8 cellular contexts compared by ENCODE assay signal in the genomic region with DNA sequence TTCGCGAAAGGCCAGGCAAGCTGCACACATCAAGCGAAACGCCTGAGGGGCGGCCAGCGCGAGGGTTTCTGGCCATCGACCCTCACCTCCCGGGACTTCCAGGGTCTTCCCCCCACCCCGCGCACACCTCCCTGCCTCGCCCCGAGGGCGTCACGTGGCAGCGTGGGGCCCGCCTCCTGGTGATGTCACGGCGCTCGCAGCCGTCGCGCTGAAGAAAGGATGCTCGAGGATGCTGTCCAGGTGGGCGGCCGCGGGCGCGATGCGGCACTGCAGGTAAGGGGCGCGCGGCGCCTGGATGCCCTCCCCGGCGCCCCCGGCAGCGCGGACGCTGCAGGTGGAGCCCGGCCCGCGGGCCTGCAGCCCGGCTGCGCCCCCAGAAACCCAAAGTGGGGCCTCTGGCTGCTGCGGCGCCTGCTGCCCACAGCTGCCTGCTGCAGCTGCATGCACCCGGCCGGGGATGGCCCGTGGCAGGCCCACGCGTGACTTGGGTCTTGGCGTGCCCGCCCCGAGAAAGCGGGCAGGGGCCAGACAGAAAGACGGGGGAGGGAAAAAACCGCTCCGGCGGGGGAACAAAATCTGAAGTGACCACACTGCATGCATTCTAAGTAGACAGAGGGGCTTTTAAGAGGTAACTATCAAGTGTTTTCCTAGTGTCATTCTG. TPM values are rescaled to one million over a fixed set of nuclear protein-coding genes. Genes with fewer than 3 reads are reported as not detected.
A peak's percentile ranks its signal among the peaks of the same experiment; 100 is the strongest.
DNase-seq lines count a peak whose midpoint lies in the region; ATAC-seq and TF ChIP-seq lines count a peak whose summit lies in the region.

No MANE protein-coding gene starts in this region.

- peak; percentile 52 to 58 for ATAC-seq in activated T-cell treated with anti-CD3 and anti-CD28 coated beads, Interleukin-2, amount 50 U/mL, for 72 hours (replicated peaks in 1 of 2)
- no peak for ATAC-seq in activated T-helper 17 cell treated with anti-CD3 and anti-CD28 coated beads, Interleukin-2, amount 50 U/mL, for 72 hours (replicated peaks)

- H3K27ac Mint-ChIP-seq in activated T-cell treated with anti-CD3 and anti-CD28 coated beads, Interleukin-2, amount 50 U/mL, for 72 hours = no peak overlapping the region
- H3K27ac Mint-ChIP-seq in nephron progenitor cell = no peak overlapping the region
- H3K27ac Mint-ChIP-seq in activated T-helper 17 cell treated with anti-CD3 and anti-CD28 coated beads, Interleukin-2, amount 50 U/mL, for 72 hours = no peak overlapping the region

- H3K36me3 Mint-ChIP-seq in activated T-cell treated with anti-CD3 and anti-CD28 coated beads, Interleukin-2, amount 50 U/mL, for 72 hours (ENCODE audit: insufficient read depth in 2 of 2) = no peaks in the 10 kb centered on the region
- H3K36me3 Mint-ChIP-seq in nephron progenitor cell (ENCODE audit: low read depth) = peaks cover 6% of the 10 kb centered on the region
- H3K36me3 Mint-ChIP-seq in activated T-helper 17 cell treated with anti-CD3 and anti-CD28 coated beads, Interleukin-2, amount 50 U/mL, for 72 hours (ENCODE audit: low read depth) = no peaks in the 10 kb centered on the region

- H3K36me3 ChIP-seq in effector memory CD4-positive, alpha-beta T cell (ENCODE audit: control insufficient read depth, insufficient read depth, low read length) = no peaks in the 10 kb centered on the region

- H3K4me1 ChIP-seq in effector memory CD4-positive, alpha-beta T cell (ENCODE audit: control insufficient read depth, insufficient read depth, low read length, poor library complexity, severe bottlenecking) = peaks cover 5% of the 10 kb centered on the region

- TF ChIP-seq CTCF in dorsolateral prefrontal cortex (IDR thresholded peaks at IDR 0.05 in 54 of 56, conservative IDR thresholded peaks at IDR 0.05 in 2 of 56; ENCODE audit: low read depth in 1 of 56, partially characterized antibody in 56 of 56) (peak in 1 of 56 donors; percentile 10), nephron progenitor cell (IDR thresholded peaks at IDR 0.05) (no peak)

- peak overlapping the region; percentile 36 to 75 (median 58) for H3K4me3 ChIP-seq in dorsolateral prefrontal cortex
- H3K4me3 ChIP-seq in effector memory CD4-positive, alpha-beta T cell (ENCODE audit: insufficient read depth, low read depth, low read length, poor library complexity, severe bottlenecking) = no peak overlapping the region

- DNase-seq in activated T-cell treated with anti-CD3 and anti-CD28 coated beads, Interleukin-2, amount 50 U/mL, for 72 hours = peak; percentile 15 to 22
- no peak for DNase-seq in activated T-cell treated with anti-CD3 and anti-CD28 coated beads for 4 hours
- peak; percentile 11 for DNase-seq in NCI-H226
- peak; percentile 62 to 84 (median 75) for DNase-seq in dorsolateral prefrontal cortex
- peak; percentile 61 for DNase-seq in nephron progenitor cell
- DNase-seq in stimulated activated naive CD4-positive, alpha-beta T cell (lab: John Stamatoyannopoulos, UW) = no peak
- no peak for DNase-seq in effector memory CD4-positive, alpha-beta T cell

- peaks cover 0 to 81% (median 27%) of the 10 kb centered on the region in 45 donors for H3K27me3 ChIP-seq in dorsolateral prefrontal cortex
- H3K27me3 ChIP-seq in effector memory CD4-positive, alpha-beta T cell (replicated peaks; ENCODE audit: control insufficient read depth, insufficient read depth, low read length, poor library complexity, severe bottlenecking) = peaks cover 13% of the 10 kb centered on the region

- peak overlapping the region; percentile 12 to 34 for H3K4me3 Mint-ChIP-seq in activated T-cell treated with anti-CD3 and anti-CD28 coated beads, Interleukin-2, amount 50 U/mL, for 72 hours
- H3K4me3 Mint-ChIP-seq in nephron progenitor cell = peak overlapping the region; percentile 77
- H3K4me3 Mint-ChIP-seq in activated T-helper 17 cell treated with anti-CD3 and anti-CD28 coated beads, Interleukin-2, amount 50 U/mL, for 72 hours = no peak overlapping the region

- H3K27me3 Mint-ChIP-seq in activated T-cell treated with anti-CD3 and anti-CD28 coated beads, Interleukin-2, amount 50 U/mL, for 72 hours (ENCODE audit: low read depth) = peaks cover 74% of the 10 kb centered on the region
- peaks cover 7% of the 10 kb centered on the region for H3K27me3 Mint-ChIP-seq in nephron progenitor cell (ENCODE audit: low read depth, poor library complexity)
- peaks cover 18% of the 10 kb centered on the region for H3K27me3 Mint-ChIP-seq in activated T-helper 17 cell treated with anti-CD3 and anti-CD28 coated beads, Interleukin-2, amount 50 U/mL, for 72 hours

- H3K9me3 Mint-ChIP-seq in activated T-cell treated with anti-CD3 and anti-CD28 coated beads, Interleukin-2, amount 50 U/mL, for 72 hours = no peaks in the 10 kb centered on the region
- peaks cover 39% of the 10 kb centered on the region for H3K9me3 Mint-ChIP-seq in nephron progenitor cell
- no peaks in the 10 kb centered on the region for H3K9me3 Mint-ChIP-seq in activated T-helper 17 cell treated with anti-CD3 and anti-CD28 coated beads, Interleukin-2, amount 50 U/mL, for 72 hours

- H3K9me3 ChIP-seq in effector memory CD4-positive, alpha-beta T cell (ENCODE audit: control insufficient read depth, low read length) = no peaks in the 10 kb centered on the region

- H3K4me1 Mint-ChIP-seq in activated T-cell treated with anti-CD3 and anti-CD28 coated beads, Interleukin-2, amount 50 U/mL, for 72 hours (ENCODE audit: low read depth) = peaks cover 13% of the 10 kb centered on the region
- peaks cover 46% of the 10 kb centered on the region for H3K4me1 Mint-ChIP-seq in nephron progenitor cell
- no peaks in the 10 kb centered on the region for H3K4me1 Mint-ChIP-seq in activated T-helper 17 cell treated with anti-CD3 and anti-CD28 coated beads, Interleukin-2, amount 50 U/mL, for 72 hours

- intact Hi-C loops in dorsolateral prefrontal cortex (cut with DNase I) = no loop called here

- peak overlapping the region in 54 of 59 donors; percentile 23 to 90 (median 81) for H3K27ac ChIP-seq in dorsolateral prefrontal cortex
- H3K27ac ChIP-seq in effector memory CD4-positive, alpha-beta T cell (ENCODE audit: insufficient read depth, low read length, poor library complexity, severe bottlenecking) = no peak overlapping the region

RNA-seq across cellular contexts. Expression of gene CLCN4, which starts 1.6 kb away (rescaled TPM):
- total RNA-seq in activated T-cell treated with anti-CD3 and anti-CD28 coated beads, Interleukin-2, amount 50 U/mL, for 72 hours = under 1 TPM; 0.02 to 0.19 TPM
- total RNA-seq in dorsolateral prefrontal cortex = 100 to 1,000 TPM in 11 of 120 experiments, 10 to 100 TPM in 109; 37.8 to 131 (median 77.3) TPM
- under 1 TPM in 1 of 2 donors, not detected in 1; 0.19 TPM for total RNA-seq in activated T-helper 17 cell treated with anti-CD3 and anti-CD28 coated beads, Interleukin-2, amount 50 U/mL, for 72 hours

Comparison
In these comparisons a context has a peak if more than half of its experiments do, and no peak if none do; other contexts are left out.
1. DNase-seq: peak in activated T-cell treated with anti-CD3 and anti-CD28 coated beads, Interleukin-2, amount 50 U/mL, for 72 hours (2 of 2), NCI-H226 (single experiment), dorsolateral prefrontal cortex (10 of 10) and nephron progenitor cell (single experiment); none in activated T-cell treated with anti-CD3 and anti-CD28 coated beads for 4 hours (single experiment), stimulated activated naive CD4-positive, alpha-beta T cell (0 of 6) and effector memory CD4-positive, alpha-beta T cell (0 of 3).
2. RNA of gene CLCN4, which starts 1.6 kb away (total RNA-seq): 37.8 to 131 TPM in dorsolateral prefrontal cortex; 0.19 TPM in activated T-helper 17 cell treated with anti-CD3 and anti-CD28 coated beads, Interleukin-2, amount 50 U/mL, for 72 hours and 0.02 to 0.19 TPM in activated T-cell treated with anti-CD3 and anti-CD28 coated beads, Interleukin-2, amount 50 U/mL, for 72 hours; every median in the first group is over 10 times any median in the second.